1 cellular context compared by ENCODE assay signal in the genomic region with DNA sequence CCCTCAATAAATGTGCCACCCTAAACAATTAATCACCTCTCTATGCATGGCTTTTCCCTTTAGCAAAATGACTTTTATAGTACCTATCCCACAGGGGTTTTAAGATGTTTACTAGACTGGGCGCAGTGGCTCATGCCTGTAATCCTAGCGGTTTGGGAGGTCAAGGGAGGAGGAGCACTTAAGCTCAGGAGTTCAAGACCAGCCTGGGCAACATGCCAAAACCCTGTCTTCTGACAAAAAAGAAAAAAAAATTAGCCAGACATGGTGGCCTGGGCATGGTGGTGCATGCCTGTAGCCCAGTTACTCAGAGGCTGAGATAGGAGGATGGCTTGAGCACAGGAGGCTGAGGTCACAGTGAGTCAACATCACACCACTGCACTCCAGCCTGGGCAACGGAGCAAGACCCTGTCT.
A peak's percentile ranks its signal among the peaks of the same experiment; 100 is the strongest.
TF ChIP-seq lines count a peak whose summit lies in the region.

No MANE protein-coding gene starts in this region.

TF ChIP-seq in K562, 482 proteins besides CTCF, POLR2A, EP300 and RAD21 (continued from another document):
- TF ChIP-seq TBL1XR1 (IDR thresholded peaks at IDR 0.05; ENCODE audit: low read length in 2 of 2) (no peak), FOSL1 (tag; conservative IDR thresholded peaks at IDR 0.05) (peak; percentile 63), NR2C2 (CRISPR knock-in tag; IDR thresholded peaks at IDR 0.05) (no peak), NR2C2 (tag; IDR thresholded peaks at IDR 0.05) (peak; percentile 38; the same call in 1 of the 2 replicates), ZNF143 (CRISPR knock-in tag; IDR thresholded peaks at IDR 0.05) (no peak), FOXA1 (IDR thresholded peaks at IDR 0.05; ENCODE audit: borderline replicate concordance) (no peak), ARID1B (IDR thresholded peaks at IDR 0.05) (peak; percentile 14; the same call in 1 of the 2 replicates), CREB1 (IDR thresholded peaks at IDR 0.05) (no peak), CREB1 (CRISPR knock-in tag; IDR thresholded peaks at IDR 0.05) (no peak), NFIC (IDR thresholded peaks at IDR 0.05) (peak; percentile 88), ZNF121 (CRISPR knock-in tag; conservative IDR thresholded peaks at IDR 0.05) (0 out of 2 replicates have a peak, but pooled peaks have one; percentile 14), ZNF561 (CRISPR knock-in tag; conservative IDR thresholded peaks at IDR 0.05) (no peak), BMI1 (IDR thresholded peaks at IDR 0.05; ENCODE audit: low read length) (no peak), ZNF384 (IDR thresholded peaks at IDR 0.05; ENCODE audit: low read depth, low read length) (peak; percentile 29; the same call in 1 of the 2 replicates), RBM25 (IDR thresholded peaks at IDR 0.05; ENCODE audit: low read depth, low read length, severe bottlenecking) (peak; percentile 22)
- TF ChIP-seq, protein P1, sequence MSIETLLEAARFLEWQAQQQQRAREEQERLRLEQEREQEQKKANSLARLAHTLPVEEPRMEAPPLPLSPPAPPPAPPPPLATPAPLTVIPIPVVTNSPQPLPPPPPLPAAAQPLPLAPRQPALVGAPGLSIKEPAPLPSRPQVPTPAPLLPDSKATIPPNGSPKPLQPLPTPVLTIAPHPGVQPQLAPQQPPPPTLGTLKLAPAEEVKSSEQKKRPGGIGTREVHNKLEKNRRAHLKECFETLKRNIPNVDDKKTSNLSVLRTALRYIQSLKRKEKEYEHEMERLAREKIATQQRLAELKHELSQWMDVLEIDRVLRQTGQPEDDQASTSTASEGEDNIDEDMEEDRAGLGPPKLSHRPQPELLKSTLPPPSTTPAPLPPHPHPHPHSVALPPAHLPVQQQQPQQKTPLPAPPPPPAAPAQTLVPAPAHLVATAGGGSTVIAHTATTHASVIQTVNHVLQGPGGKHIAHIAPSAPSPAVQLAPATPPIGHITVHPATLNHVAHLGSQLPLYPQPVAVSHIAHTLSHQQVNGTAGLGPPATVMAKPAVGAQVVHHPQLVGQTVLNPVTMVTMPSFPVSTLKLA (conservative IDR thresholded peaks at IDR 0.05): no peak
- TF ChIP-seq, protein P2, sequence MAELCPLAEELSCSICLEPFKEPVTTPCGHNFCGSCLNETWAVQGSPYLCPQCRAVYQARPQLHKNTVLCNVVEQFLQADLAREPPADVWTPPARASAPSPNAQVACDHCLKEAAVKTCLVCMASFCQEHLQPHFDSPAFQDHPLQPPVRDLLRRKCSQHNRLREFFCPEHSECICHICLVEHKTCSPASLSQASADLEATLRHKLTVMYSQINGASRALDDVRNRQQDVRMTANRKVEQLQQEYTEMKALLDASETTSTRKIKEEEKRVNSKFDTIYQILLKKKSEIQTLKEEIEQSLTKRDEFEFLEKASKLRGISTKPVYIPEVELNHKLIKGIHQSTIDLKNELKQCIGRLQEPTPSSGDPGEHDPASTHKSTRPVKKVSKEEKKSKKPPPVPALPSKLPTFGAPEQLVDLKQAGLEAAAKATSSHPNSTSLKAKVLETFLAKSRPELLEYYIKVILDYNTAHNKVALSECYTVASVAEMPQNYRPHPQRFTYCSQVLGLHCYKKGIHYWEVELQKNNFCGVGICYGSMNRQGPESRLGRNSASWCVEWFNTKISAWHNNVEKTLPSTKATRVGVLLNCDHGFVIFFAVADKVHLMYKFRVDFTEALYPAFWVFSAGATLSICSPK (IDR thresholded peaks at IDR 0.05; ENCODE audit: borderline replicate concordance): no peak
